ENCODE assay signal across 11 cellular contexts in genomic region chr4:76562161-76562560, GRCh38.
DNase-seq lines count a peak whose midpoint lies in the region; ATAC-seq, FAIRE-seq and TF ChIP-seq lines count a peak whose summit lies in the region.
"Had no signal": no experiment of that assay in that cellular context is flagged by ENCODE, and none has a peak within 500 bp of the region (broad histone marks: within the 10 kb centered on the region; RNA-seq: fewer than 3 reads in every experiment).

No MANE protein-coding gene starts in this region.

- H3K27me3 Mint-ChIP-seq in astrocyte (ENCODE audit: low read depth, unreplicated experiment), result no peaks in the 10 kb centered on the region

- CTCF ChIA-PET in HCT116 (lab: Charles Lee), result no interaction called here

- H3K27ac Mint-ChIP-seq in astrocyte (ENCODE audit: unreplicated experiment), result peak overlapping the region; percentile 99

- H2AFZ ChIP-seq in HCT116 (ENCODE audit: low read depth, low read length, poor library complexity, severe bottlenecking) (peak overlapping the region; percentile 66), astrocyte (ENCODE audit: low read depth, low read length) (no peak overlapping the region)

- TF ChIP-seq POLR2A in HCT116 (IDR thresholded peaks at IDR 0.05; ENCODE audit: borderline replicate concordance, extremely low read depth, insufficient read depth, insufficient read length), result no peak

- no peak overlapping the region for H3K4me3 Mint-ChIP-seq in astrocyte (ENCODE audit: unreplicated experiment)

- FAIRE-seq in astrocyte (lab: Jason Lieb, UNC), result peak; percentile 26

- DNase-seq in HCT116 (ENCODE audit: low read depth, low spot score) (no peak), astrocyte (ENCODE audit: low read depth) (peak; percentile 94), left cardiac atrium (no peak), NCI-H446 (lab: John Stamatoyannopoulos, UW) (no peak), NCI-H1930 (lab: John Stamatoyannopoulos, UW) (no peak)
- DNase-seq in NK-92 treated with Interleukin-12 subunit alpha and Interleukin-12 subunit beta, amount 100 ng/mL, for 24 hours (lab: John Stamatoyannopoulos, UW), result no peak
- DNase-seq: Karpas-422, NCI-H446 treated with DMSO at 0.1 percent for 48 hours, transverse colon had no signal

- POLR2A ChIA-PET in HCT116 (lab: Charles Lee), result no interaction called here

- RAD21 ChIA-PET in HCT116 (lab: Charles Lee; ENCODE audit: low non-redundant PET in 1 of 2, low total read pairs in 2 of 2, uncharacterized antibody in 2 of 2, unreplicated experiment in 2 of 2), result no interaction called here

- H3K27ac ChIP-seq in HCT116 (ENCODE audit: low read depth, low read length) (no peak overlapping the region), astrocyte (ENCODE audit: low read depth, low read length) (peak overlapping the region; percentile 89), skeletal muscle tissue (ENCODE audit: low read depth, low read length) (peak overlapping the region; percentile 62)

- intact Hi-C loops in HCT116 (cut with micrococcal nuclease), result no loop called here
- intact Hi-C loops in left cardiac atrium (cut with DNase I), result no loop called here

- H3K4me2 ChIP-seq in HCT116 (ENCODE audit: low read length) (peak overlapping the region; percentile 36), astrocyte (ENCODE audit: low read length) (peak overlapping the region; percentile 68)

- H3K9ac ChIP-seq in HCT116 (ENCODE audit: low read length), result no peak overlapping the region
- peak overlapping the region; percentile 66 for H3K9ac ChIP-seq in astrocyte (ENCODE audit: low read length)
- peak overlapping the region in 1 of 3 donors; percentile 14 for H3K9ac ChIP-seq in skeletal muscle tissue (ENCODE audit: low read depth in 1 of 3, low read length in 3 of 3)

- H3K27me3 ChIP-seq in HCT116 (ENCODE audit: insufficient read depth, low read length) (no peaks in the 10 kb centered on the region), astrocyte (ENCODE audit: insufficient read depth, low read length) (no peaks in the 10 kb centered on the region), skeletal muscle tissue (ENCODE audit: control insufficient read depth in 3 of 3, insufficient read depth in 3 of 3, low read length in 3 of 3) (no peaks in the 10 kb centered on the region)
- H3K27me3 ChIP-seq: transverse colon had no signal

- H3K9me3 Mint-ChIP-seq in astrocyte (ENCODE audit: unreplicated experiment), result peaks cover 3% of the 10 kb centered on the region

- no peaks in the 10 kb centered on the region for H3K9me3 ChIP-seq in HCT116 (ENCODE audit: control insufficient read depth in 1 of 2, insufficient read depth in 1 of 2, low read depth in 1 of 2, low read length in 2 of 2)
- H3K9me3 ChIP-seq in astrocyte (ENCODE audit: insufficient read depth, low read depth, low read length), result no peaks in the 10 kb centered on the region
- H3K9me3 ChIP-seq in skeletal muscle tissue (ENCODE audit: control insufficient read depth in 3 of 3, low read length in 3 of 3), result no peaks in the 10 kb centered on the region
- H3K9me3 ChIP-seq: transverse colon had no signal

- H4K20me1 ChIP-seq in HCT116 (ENCODE audit: insufficient read depth) (no peaks in the 10 kb centered on the region), astrocyte (ENCODE audit: insufficient read depth, low read length) (no peaks in the 10 kb centered on the region)

- peaks cover 4% of the 10 kb centered on the region for H3K36me3 Mint-ChIP-seq in astrocyte (ENCODE audit: low read depth, unreplicated experiment)

- H3K4me3 ChIP-seq in HCT116 (replicated peaks in 1 of 2; ENCODE audit: low read depth in 1 of 2, low read length in 2 of 2) (no peak overlapping the region), astrocyte (ENCODE audit: insufficient read depth, low read depth, low read length) (no peak overlapping the region), skeletal muscle tissue (ENCODE audit: low read length in 3 of 3) (peak overlapping the region in 2 of 3 donors; percentile 25 to 52)
- H3K4me3 ChIP-seq: transverse colon had no signal

- no peaks in the 10 kb centered on the region for H3K79me2 ChIP-seq in HCT116 (ENCODE audit: insufficient read depth, low read length)
- H3K79me2 ChIP-seq in astrocyte (ENCODE audit: insufficient read depth, low read length), result no peaks in the 10 kb centered on the region

- no TSS peak for BruUV-seq in HCT116 (replicated peaks; lab: Mats Ljungman, UMichigan)

- H3K4me1 Mint-ChIP-seq in astrocyte (ENCODE audit: low read depth, unreplicated experiment), result peaks cover 65% of the 10 kb centered on the region

- ATAC-seq in HCT116, result no peak
- peak; percentile 69 to 79 for ATAC-seq in left cardiac atrium
- ATAC-seq in HG02970 (IDR thresholded peaks at IDR 0.05; ENCODE audit: low FRiP score, unreplicated experiment), result no peak

- no peak for TF ChIP-seq CTCF in HCT116 (IDR thresholded peaks at IDR 0.05 in 2 of 3, conservative IDR thresholded peaks at IDR 0.05 in 1 of 3; ENCODE audit: borderline replicate concordance in 1 of 3, insufficient read depth in 1 of 3, low read depth in 2 of 3, low read length in 2 of 3)
- TF ChIP-seq CTCF in astrocyte (IDR thresholded peaks at IDR 0.05; ENCODE audit: insufficient read depth, low read depth, low read length), result no peak

- TF ChIP-seq RAD21 in HCT116 (IDR thresholded peaks at IDR 0.05; ENCODE audit: low read depth), result no peak

- H3K4me1 ChIP-seq in HCT116 (ENCODE audit: control insufficient read depth in 1 of 2, insufficient read depth in 2 of 2, low read length in 2 of 2) (peaks cover 4 to 18% of the 10 kb centered on the region in 2 experiments; a peak in 3 of 4 replicates), astrocyte (ENCODE audit: insufficient read depth, low read length) (peaks cover 49% of the 10 kb centered on the region), skeletal muscle tissue (ENCODE audit: control insufficient read depth in 3 of 3, insufficient read depth in 3 of 3, low read length in 3 of 3) (peaks cover 17 to 24% (median 23%) of the 10 kb centered on the region in 3 donors)

- no peaks in the 10 kb centered on the region for H3K9me2 ChIP-seq in HCT116 (ENCODE audit: insufficient read depth)

- H3K36me3 ChIP-seq in HCT116 (ENCODE audit: control insufficient read depth in 1 of 2, insufficient read depth in 2 of 2, low read length in 2 of 2), result no peaks in the 10 kb centered on the region
- H3K36me3 ChIP-seq in astrocyte (ENCODE audit: insufficient read depth, low read length), result no peaks in the 10 kb centered on the region
- no peaks in the 10 kb centered on the region for H3K36me3 ChIP-seq in skeletal muscle tissue (ENCODE audit: control insufficient read depth in 3 of 3, insufficient read depth in 3 of 3, low read length in 3 of 3)
- H3K36me3 ChIP-seq: transverse colon had no signal

TF ChIP-seq in HCT116, 20 proteins besides CTCF, POLR2A, EP300 and RAD21 (continues in another document):
- TF ChIP-seq EGR1 (IDR thresholded peaks at IDR 0.05; ENCODE audit: low read depth), result no peak
- no peak for TF ChIP-seq SRF (IDR thresholded peaks at IDR 0.05; ENCODE audit: low read depth)
- no peak for TF ChIP-seq POLR2AphosphoS5 (IDR thresholded peaks at IDR 0.05; ENCODE audit: low read depth, low read length)
- no peak for TF ChIP-seq ATF3 (IDR thresholded peaks at IDR 0.05)
- no peak for TF ChIP-seq ELF1 (IDR thresholded peaks at IDR 0.05; ENCODE audit: borderline replicate concordance, low read depth)
- TF ChIP-seq TCF7L2 (IDR thresholded peaks at IDR 0.05; ENCODE audit: borderline replicate concordance, extremely low read depth, insufficient read depth, insufficient read length), result no peak
- no peak; the same call in 1 of the 2 replicates for TF ChIP-seq SP1 (IDR thresholded peaks at IDR 0.05; ENCODE audit: low read depth)
- TF ChIP-seq EZH2phosphoT487 (IDR thresholded peaks at IDR 0.05; ENCODE audit: borderline replicate concordance), result no peak
- no peak for TF ChIP-seq CBX3 (IDR thresholded peaks at IDR 0.05; ENCODE audit: low read depth)
- no peak for TF ChIP-seq REST (IDR thresholded peaks at IDR 0.05; ENCODE audit: low read depth)
- no peak for TF ChIP-seq SIN3A (IDR thresholded peaks at IDR 0.05; ENCODE audit: low read depth)
- no peak for TF ChIP-seq YY1 (IDR thresholded peaks at IDR 0.05; ENCODE audit: extremely low read depth, insufficient replicate concordance, low read depth, low read length)
- TF ChIP-seq CEBPB (IDR thresholded peaks at IDR 0.05; ENCODE audit: low read depth), result no peak
- TF ChIP-seq FOSL1 (IDR thresholded peaks at IDR 0.05; ENCODE audit: low read depth), result no peak
- TF ChIP-seq EZH2 (IDR thresholded peaks at IDR 0.05), result no peak

Comparison
In these comparisons a context has a peak if more than half of its experiments do, and no peak if none do; other contexts are left out.
1. ATAC-seq: peak in left cardiac atrium (2 of 2); none in HCT116 (single experiment) and HG02970 (single experiment).
2. H3K4me3 ChIP-seq: peak in skeletal muscle tissue (2 of 3); none in HCT116 (0 of 2) and astrocyte (single experiment).